Comparison of ENCODE assay signal across 1 cellular context in the genomic region with DNA sequence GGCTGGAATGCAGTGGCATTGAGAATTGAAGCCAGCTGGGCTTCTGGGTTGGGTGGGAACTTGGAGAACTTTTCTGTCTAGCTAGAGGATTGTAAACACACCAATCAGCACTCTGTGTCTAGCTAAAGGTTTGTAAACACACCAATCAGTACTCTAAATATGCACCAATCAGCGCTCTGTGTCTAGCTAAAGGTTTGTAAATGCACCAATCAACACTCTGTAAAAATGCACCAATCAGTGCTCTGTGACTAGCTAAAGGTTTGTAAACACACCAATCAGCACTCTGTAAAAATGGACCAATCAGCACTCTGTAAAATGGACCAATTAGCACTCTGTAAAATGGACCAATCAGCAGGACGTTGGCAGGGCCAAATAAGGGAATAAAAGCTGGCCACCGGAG. TPM values are rescaled to one million over a fixed set of nuclear protein-coding genes. Genes with fewer than 3 reads are reported as not detected.
"Had no signal": no experiment of that assay in that cellular context is flagged by ENCODE, and none has a peak within 500 bp of the region (broad histone marks: within the 10 kb centered on the region; RNA-seq: fewer than 3 reads in every experiment).

No MANE protein-coding gene starts in this region.

RNA-seq across cellular contexts. Expression of a gene that starts 51.5 kb away (rescaled TPM):
- total RNA-seq: myocyte had no signal
